9 cellular contexts compared by ENCODE assay signal in genomic region chr3:130895690-130896089, GRCh38. TPM values are rescaled to one million over a fixed set of nuclear protein-coding genes. Genes with fewer than 3 reads are reported as not detected.
DNase-seq lines count a peak whose midpoint lies in the region; ATAC-seq and TF ChIP-seq lines count a peak whose summit lies in the region.
"Had no signal": no experiment of that assay in that cellular context is flagged by ENCODE, and none has a peak within 500 bp of the region (broad histone marks: within the 10 kb centered on the region; RNA-seq: fewer than 3 reads in every experiment).

No MANE protein-coding gene starts in this region.

- H2AFZ ChIP-seq in GM23248: 0 out of 2 replicates have a peak overlapping the region, but pooled peaks have one; percentile 92

- peaks cover 5% of the 10 kb centered on the region; the same call in 1 of the 2 replicates for H3F3A ChIP-seq in GM23248 (ENCODE audit: insufficient read depth)

- WGBS in GM23248 (ENCODE audit: low coverage in 1 of 2, low lambda C conversion rate in 2 of 2, missing lambda C conversion rate in 2 of 2), 2 experiments: 93 to 94% methylated on average over 1 of the region's 1 CpG

- peaks cover 56% of the 10 kb centered on the region for H3K4me1 Mint-ChIP-seq in activated T-helper 1 cell treated with anti-CD3 and anti-CD28 coated beads, Interleukin-12 subunit alpha, Interleukin-12 subunit beta, Interleukin-2, Interleukin-4 antibody, amounts not matched to agents 30 ng/mL and 10 ng/mL and 1 ng/mL, durations not matched to agents 14 hours and 24 hours and 36 hours (ENCODE audit: low read depth)

- H3K4me3 ChIP-seq in AG10803 (ENCODE audit: low read length) (peak overlapping the region; percentile 93), GM23248 (peak overlapping the region; percentile 92), left lung (peak overlapping the region; percentile 75 to 79)

- peaks cover 23% of the 10 kb centered on the region for H3K4me1 ChIP-seq in GM23248 (ENCODE audit: insufficient read depth)
- peaks cover 0 to 49% of the 10 kb centered on the region in 2 donors for H3K4me1 ChIP-seq in left lung

- no peak for TF ChIP-seq CTCF in AG10803 (conservative IDR thresholded peaks at IDR 0.05; ENCODE audit: low read length)
- no peak for TF ChIP-seq CTCF in left lung (IDR thresholded peaks at IDR 0.05)

- H3K4me3 Mint-ChIP-seq in activated T-helper 1 cell treated with anti-CD3 and anti-CD28 coated beads, Interleukin-12 subunit alpha, Interleukin-12 subunit beta, Interleukin-2, Interleukin-4 antibody, amounts not matched to agents 30 ng/mL and 10 ng/mL and 1 ng/mL, durations not matched to agents 14 hours and 24 hours and 36 hours: peak overlapping the region; percentile 92

- H3K27me3 Mint-ChIP-seq in activated T-helper 1 cell treated with anti-CD3 and anti-CD28 coated beads, Interleukin-12 subunit alpha, Interleukin-12 subunit beta, Interleukin-2, Interleukin-4 antibody, amounts not matched to agents 30 ng/mL and 10 ng/mL and 1 ng/mL, durations not matched to agents 14 hours and 24 hours and 36 hours (ENCODE audit: insufficient read depth): no peaks in the 10 kb centered on the region

- no peaks in the 10 kb centered on the region for H4K20me1 ChIP-seq in GM23248 (ENCODE audit: insufficient read depth)

- H3K36me3 ChIP-seq in GM23248 (ENCODE audit: low read depth) (no peaks in the 10 kb centered on the region), left lung (no peaks in the 10 kb centered on the region)
- H3K36me3 ChIP-seq: uterus had no signal

- no peak for ATAC-seq in left lung

- no peaks in the 10 kb centered on the region for H3K36me3 Mint-ChIP-seq in activated T-helper 1 cell treated with anti-CD3 and anti-CD28 coated beads, Interleukin-12 subunit alpha, Interleukin-12 subunit beta, Interleukin-2, Interleukin-4 antibody, amounts not matched to agents 30 ng/mL and 10 ng/mL and 1 ng/mL, durations not matched to agents 14 hours and 24 hours and 36 hours (ENCODE audit: low read depth)

- H3K9me3 ChIP-seq in GM23248 (ENCODE audit: low read depth): no peaks in the 10 kb centered on the region
- H3K9me3 ChIP-seq in left lung: no peaks in the 10 kb centered on the region
- H3K9me3 ChIP-seq: uterus had no signal

- no peaks in the 10 kb centered on the region for H3K9me3 Mint-ChIP-seq in activated T-helper 1 cell treated with anti-CD3 and anti-CD28 coated beads, Interleukin-12 subunit alpha, Interleukin-12 subunit beta, Interleukin-2, Interleukin-4 antibody, amounts not matched to agents 30 ng/mL and 10 ng/mL and 1 ng/mL, durations not matched to agents 14 hours and 24 hours and 36 hours

- H3K9ac ChIP-seq in GM23248: peak overlapping the region; percentile 96

- peak overlapping the region; percentile 60 for H3K27ac Mint-ChIP-seq in activated T-helper 1 cell treated with anti-CD3 and anti-CD28 coated beads, Interleukin-12 subunit alpha, Interleukin-12 subunit beta, Interleukin-2, Interleukin-4 antibody, amounts not matched to agents 30 ng/mL and 10 ng/mL and 1 ng/mL, durations not matched to agents 14 hours and 24 hours and 36 hours

- in situ Hi-C loops in GM23248 (cut with MboI): loop anchor here (10.0 kb wide), 1 partner anchor 131 kb away; no protein-coding TSS in a partner anchor

- intact Hi-C loops in activated T-helper 1 cell treated with anti-CD3 and anti-CD28 coated beads, Interleukin-12 subunit alpha, Interleukin-12 subunit beta, Interleukin-2, Interleukin-4 antibody, amounts not matched to agents 30 ng/mL and 10 ng/mL and 1 ng/mL, durations not matched to agents 14 hours and 24 hours and 36 hours (cut with micrococcal nuclease): loop anchor here (5.0 kb wide), 1 partner anchor 1458 kb away; the partner anchor contains the start of gene MBD4
- intact Hi-C loops in left lung (cut with DNase I): no loop called here

- no peaks in the 10 kb centered on the region for H3K9me2 ChIP-seq in GM23248 (ENCODE audit: insufficient read depth)

- H3K27ac ChIP-seq in GM23248 (0 out of 2 replicates have a peak overlapping the region, but pooled peaks have one; percentile 89), left lung (no peak overlapping the region)

- H3K27me3 ChIP-seq in GM23248 (replicated peaks; ENCODE audit: insufficient read depth) (no peaks in the 10 kb centered on the region), left lung (no peaks in the 10 kb centered on the region)
- H3K27me3 ChIP-seq: uterus had no signal

- H3K4me2 ChIP-seq in GM23248 (ENCODE audit: unreplicated experiment): peak overlapping the region; percentile 99

- DNase-seq in AG10803 (ENCODE audit: low read depth) (no peak), GM23248 (no peak), left lung (no peak), anterior cingulate cortex (lab: John Stamatoyannopoulos, UW) (no peak), H4 (ENCODE audit: low spot score) (no peak), HK-2 (ENCODE audit: unreplicated experiment) (no peak), NCI-H1417 treated with DMSO at 0.1 percent for 48 hours (lab: John Stamatoyannopoulos, UW) (no peak)
- no peak for DNase-seq in activated T-helper 1 cell treated with anti-CD3 and anti-CD28 coated beads, Interleukin-12 subunit alpha, Interleukin-12 subunit beta, Interleukin-2, Interleukin-4 antibody, amounts not matched to agents 30 ng/mL and 10 ng/mL and 1 ng/mL, durations not matched to agents 14 hours and 24 hours and 36 hours (ENCODE audit: low spot score)
- DNase-seq: uterus had no signal

- H3K79me2 ChIP-seq in GM23248 (ENCODE audit: insufficient read depth): peaks cover 67% of the 10 kb centered on the region

RNA-seq across cellular contexts. Expression of gene ATP2C1, which starts 1.8 kb away (rescaled TPM):
- total RNA-seq in GM23248 (2014; rRNA removed; shearing (Covaris generic)): 68.5 and 73.6 TPM in 2 replicates
- polyA plus RNA-seq in GM23248 (2016; fragmentation: Nextera tagmentation; extraction: Ambion mirVana): 65.8 and 74.7 TPM in 2 replicates
- total RNA-seq in activated T-helper 1 cell treated with anti-CD3 and anti-CD28 coated beads, Interleukin-12 subunit alpha, Interleukin-12 subunit beta, Interleukin-2, Interleukin-4 antibody, amounts not matched to agents 30 ng/mL and 10 ng/mL and 1 ng/mL, durations not matched to agents 14 hours and 24 hours and 36 hours: 66.1 and 70.0 TPM in 2 replicates
- total RNA-seq in left lung: 100 to 1,000 TPM; 114 to 161 TPM
- total RNA-seq in H4 (2014; rRNA removed; shearing (Covaris generic)): 81.8 and 113 TPM in 2 replicates
